Comparison of ENCODE assay signal across 27 cellular contexts in the genomic region with DNA sequence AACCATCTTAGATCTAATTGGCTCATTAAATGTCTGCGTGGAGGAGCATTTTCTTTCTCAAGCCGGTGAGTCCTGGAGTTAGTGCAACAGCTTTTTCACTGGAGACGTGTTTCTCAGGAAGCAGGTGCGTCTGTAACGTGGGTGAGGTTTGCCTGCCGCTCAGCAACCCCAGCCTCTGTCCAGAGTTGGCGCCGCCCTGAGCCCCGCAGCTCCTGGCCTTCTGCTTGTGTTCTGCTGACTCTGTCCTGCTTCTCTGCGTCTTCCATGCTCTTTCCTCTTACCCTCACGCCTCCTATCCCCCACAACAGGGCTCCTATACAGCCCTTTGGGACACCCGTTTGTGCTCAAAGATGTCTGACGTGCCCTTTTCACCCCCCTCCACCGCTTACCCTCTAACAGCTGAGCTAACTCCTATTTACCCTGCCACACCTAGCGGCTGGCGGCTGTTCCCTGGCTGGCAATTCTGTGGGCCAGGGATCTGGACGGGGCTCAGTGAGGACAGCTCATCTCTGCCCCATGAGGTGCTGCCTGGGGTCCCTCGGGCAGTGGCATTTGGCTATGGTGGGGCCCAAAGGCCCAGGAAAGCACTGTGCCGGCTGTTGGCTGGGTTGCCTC. TPM values are rescaled to one million over a fixed set of nuclear protein-coding genes. Genes with fewer than 3 reads are reported as not detected.
DNase-seq lines count a peak whose midpoint lies in the region; ATAC-seq and TF ChIP-seq lines count a peak whose summit lies in the region.
"Had no signal": no experiment of that assay in that cellular context is flagged by ENCODE, and none has a peak within 500 bp of the region (broad histone marks: within the 10 kb centered on the region; RNA-seq: fewer than 3 reads in every experiment).

No MANE protein-coding gene starts in this region.

- peaks cover 86% of the 10 kb centered on the region for H3K4me1 ChIP-seq in BLaER1
- H3K4me1 ChIP-seq in colonic mucosa, result peaks cover 8% of the 10 kb centered on the region
- peaks cover 53 to 69% of the 10 kb centered on the region in 2 donors for H3K4me1 ChIP-seq in gastrocnemius medialis

- H3K9me3 Mint-ChIP-seq in mesothelial cell of epicardium, result no peaks in the 10 kb centered on the region
- H3K9me3 Mint-ChIP-seq: CD8-positive, alpha-beta memory T cell; naive thymus-derived CD8-positive, alpha-beta T cell; T-helper 2 cell treated with Interferon-gamma antibody and Interleukin-4, amounts not matched to agents 5 μg/mL and 100 μg/mL, for 36 hours had no signal

- H3K4me3 ChIP-seq in BLaER1 (no peak overlapping the region), colonic mucosa (no peak overlapping the region), gastrocnemius medialis (no peak overlapping the region)
- H3K4me3 ChIP-seq: GM12878, lung, ovary, sigmoid colon had no signal

- in situ Hi-C loops in gastrocnemius medialis (cut with MboI; ENCODE audit: low sequenced_read_pairs in 4 of 4), result no loop called here

- TF ChIP-seq CTCF in colonic mucosa (IDR thresholded peaks at IDR 0.05) (no peak), gastrocnemius medialis (IDR thresholded peaks at IDR 0.05 in 4 of 5, conservative IDR thresholded peaks at IDR 0.05 in 1 of 5) (no peak), mesothelial cell of epicardium (IDR thresholded peaks at IDR 0.05; ENCODE audit: unreplicated experiment) (no peak)

- no peak overlapping the region for H3K27ac ChIP-seq in BLaER1
- H3K27ac ChIP-seq in colonic mucosa, result no peak overlapping the region
- H3K27ac ChIP-seq in gastrocnemius medialis, result peak overlapping the region; percentile 99 to 100 (median 99)
- H3K27ac ChIP-seq: foreskin keratinocyte, KMS-11, ovary, sigmoid colon, WERI-Rb-1 had no signal

- ATAC-seq in gastrocnemius medialis, result peak in 1 of 2 donors; percentile 3
- ATAC-seq: foreskin keratinocyte; GM12878; naive thymus-derived CD8-positive, alpha-beta T cell had no signal

- peaks cover 32% of the 10 kb centered on the region for H3K4me1 Mint-ChIP-seq in mesothelial cell of epicardium

- H4K20me1 ChIP-seq in BLaER1, result peaks cover 33% of the 10 kb centered on the region

- H3K36me3 Mint-ChIP-seq in mesothelial cell of epicardium, result no peaks in the 10 kb centered on the region
- H3K36me3 Mint-ChIP-seq: CD8-positive, alpha-beta memory T cell; naive thymus-derived CD8-positive, alpha-beta T cell had no signal

- DNase-seq in COLO668 (lab: John Stamatoyannopoulos, UW; ENCODE audit: unreplicated experiment), result peak; percentile 66
- DNase-seq in colonic mucosa, result peak; percentile 63
- peak in 1 of 2 donors; percentile 81 for DNase-seq in gastrocnemius medialis
- no peak for DNase-seq in mesothelial cell of epicardium (ENCODE audit: low spot score in 2 of 2, unreplicated experiment in 2 of 2)
- no peak for DNase-seq in NCI-H446 treated with DMSO at 0.1 percent for 48 hours (lab: John Stamatoyannopoulos, UW)
- DNase-seq in SHP77 (lab: John Stamatoyannopoulos, UW), result no peak
- DNase-seq: activated CD4-positive, alpha-beta T cell treated with anti-CD3 and anti-CD28 coated beads, Interleukin-2, amount 50 U/mL, for 1 hour; activated effector memory CD4-positive, alpha-beta T cell treated with Interleukin-2 at 50 U/mL for 16 hours; CD8-positive, alpha-beta memory T cell; DND-41; effector CD8-positive, alpha-beta T cell; erythroblast; foreskin keratinocyte; HCEC 1CT; hypothalamus; MV-4-11; naive thymus-derived CD8-positive, alpha-beta T cell; ovary; RPMI8226; sigmoid colon; WERI-Rb-1 had no signal

- H3K27ac Mint-ChIP-seq in mesothelial cell of epicardium, result no peak overlapping the region
- H3K27ac Mint-ChIP-seq: T-helper 2 cell treated with Interferon-gamma antibody and Interleukin-4, amounts not matched to agents 5 μg/mL and 100 μg/mL, for 36 hours had no signal

- H3K36me3 ChIP-seq in BLaER1 (no peaks in the 10 kb centered on the region), colonic mucosa (no peaks in the 10 kb centered on the region), gastrocnemius medialis (no peaks in the 10 kb centered on the region)
- H3K36me3 ChIP-seq: ovary, sigmoid colon, WERI-Rb-1 had no signal

- TF ChIP-seq POLR2A in gastrocnemius medialis (IDR thresholded peaks at IDR 0.05), result no peak

- H3K4me2 ChIP-seq in BLaER1, result peak overlapping the region; percentile 78
- H3K4me2 ChIP-seq: KMS-11 had no signal

- intact Hi-C loops in colonic mucosa (cut with DNase I) (no loop called here), gastrocnemius medialis (cut with DNase I; ENCODE audit: low total_unique reads) (loop anchor here (1.0 to 5.0 kb wide), 3 partner anchors 18 to 280 kb away; partner anchors contain the start of gene RGS12)

- H3K27me3 Mint-ChIP-seq in mesothelial cell of epicardium (ENCODE audit: low read depth), result peaks cover 16% of the 10 kb centered on the region

- H3K9ac ChIP-seq in BLaER1, result no peak overlapping the region
- H3K9ac ChIP-seq in colonic mucosa (ENCODE audit: low read depth in 2 of 2, low read length in 2 of 2), result no peak overlapping the region
- H3K9ac ChIP-seq: KMS-11 had no signal

- H3K27me3 ChIP-seq in BLaER1 (peaks cover 59% of the 10 kb centered on the region), colonic mucosa (peaks cover 22% of the 10 kb centered on the region), gastrocnemius medialis (no peaks in the 10 kb centered on the region)
- H3K27me3 ChIP-seq: ovary had no signal

- no peaks in the 10 kb centered on the region for H3K9me3 ChIP-seq in BLaER1
- H3K9me3 ChIP-seq in colonic mucosa, result no peaks in the 10 kb centered on the region
- H3K9me3 ChIP-seq in gastrocnemius medialis, result no peaks in the 10 kb centered on the region
- H3K9me3 ChIP-seq: ovary, sigmoid colon had no signal

- H3K4me3 Mint-ChIP-seq in mesothelial cell of epicardium, result no peak overlapping the region
- H3K4me3 Mint-ChIP-seq: CD8-positive, alpha-beta memory T cell; naive thymus-derived CD8-positive, alpha-beta T cell; T-helper 2 cell treated with Interferon-gamma antibody and Interleukin-4, amounts not matched to agents 5 μg/mL and 100 μg/mL, for 36 hours had no signal

RNA-seq across cellular contexts. Expression of gene DOK7, which starts 18.8 kb away (rescaled TPM):
- total RNA-seq in colonic mucosa (1 to 10 TPM in 1 of 2 donors, under 1 TPM in 1; 0.80 to 1.5 TPM), gastrocnemius medialis (10 to 100 TPM in 3 of 4 donors, 1 to 10 TPM in 1; 8.1 to 42.0 (median 13.2) TPM), mesothelial cell of epicardium (4.0 to 4.8 TPM (median 4.5 TPM) in 3 replicates)
- total RNA-seq: CD8-positive, alpha-beta memory T cell; HT1080; naive thymus-derived CD8-positive, alpha-beta T cell had no signal

RNA-seq across cellular contexts. Expression of gene HGFAC, which starts 40.1 kb away (rescaled TPM):
- total RNA-seq in colonic mucosa (under 1 TPM in 1 of 2 donors, not detected in 1; 0.52 TPM), gastrocnemius medialis (under 1 TPM; 0.20 to 0.68 (median 0.59) TPM), mesothelial cell of epicardium (1.9 to 2.5 TPM (median 2.0 TPM) in 3 replicates)
- total RNA-seq: CD8-positive, alpha-beta memory T cell; foreskin keratinocyte; HT1080; naive thymus-derived CD8-positive, alpha-beta T cell had no signal

RNA-seq across cellular contexts. Expression of gene LRPAP1, which starts 50.3 kb away (rescaled TPM):
- total RNA-seq in colonic mucosa (100 to 1,000 TPM; 157 to 214 TPM), gastrocnemius medialis (100 to 1,000 TPM in 2 of 4 donors, 10 to 100 TPM in 2; 65.0 to 131 (median 100) TPM), mesothelial cell of epicardium (116 to 121 TPM (median 118 TPM) in 3 replicates)

Comparison
In these comparisons a context has a peak if more than half of its experiments do, and no peak if none do; other contexts are left out.
1. H3K27ac ChIP-seq: peak in gastrocnemius medialis (4 of 4); none in BLaER1 (single experiment) and colonic mucosa (single experiment).
2. DNase-seq: peak in COLO668 (single experiment) and colonic mucosa (single experiment); none in mesothelial cell of epicardium (0 of 2), NCI-H446 treated with DMSO at 0.1 percent for 48 hours (single experiment) and SHP77 (0 of 2).